2 cellular contexts compared by ENCODE assay signal in the genomic region with DNA sequence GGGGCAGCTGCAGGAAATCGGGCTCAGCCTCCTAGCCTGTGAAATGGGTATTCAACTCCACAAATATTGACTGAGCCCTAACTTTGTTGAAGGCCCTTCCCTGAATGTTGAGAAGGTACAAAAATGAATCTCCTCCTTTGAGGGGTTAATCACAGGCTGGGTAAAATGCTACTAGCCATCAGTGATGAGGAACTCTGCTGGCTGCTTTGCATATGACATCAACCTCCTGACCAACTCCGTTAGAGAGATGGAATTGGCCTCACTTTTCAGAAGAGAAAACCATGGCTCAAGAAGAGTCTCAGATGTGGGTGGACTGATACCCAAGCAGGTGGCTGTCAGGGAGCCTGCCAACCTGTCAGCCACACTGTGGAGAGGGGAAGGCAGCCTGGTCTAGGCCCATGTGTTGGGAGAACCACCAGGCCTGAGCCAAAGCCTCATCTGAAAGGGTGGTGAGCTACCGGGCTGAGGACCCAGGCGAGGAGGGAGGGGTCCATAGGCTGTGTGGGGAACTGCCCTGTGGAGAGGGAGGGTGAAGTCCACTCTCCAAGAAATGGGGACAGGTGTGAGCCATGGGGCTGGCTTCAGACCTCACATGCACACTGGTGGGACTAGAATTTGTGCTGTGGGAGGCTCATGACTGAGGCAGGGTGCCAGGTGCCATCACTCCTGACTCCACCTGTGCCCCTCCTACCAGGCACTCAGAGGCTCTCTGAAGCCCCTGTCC.
TF ChIP-seq lines count a peak whose summit lies in the region.

No MANE protein-coding gene starts in this region.

TF ChIP-seq in A549, 52 proteins besides CTCF, POLR2A, EP300 and RAD21 (continued from another document):
- TF ChIP-seq RFX5 (IDR thresholded peaks at IDR 0.05) (no peak), TFCP2L1 (CRISPR knock-in tag; IDR thresholded peaks at IDR 0.05) (no peak), SREBF2 (IDR thresholded peaks at IDR 0.05) (no peak), NPAS2 (CRISPR knock-in tag; IDR thresholded peaks at IDR 0.05; ENCODE audit: borderline replicate concordance) (no peak)
- TF ChIP-seq, protein P1, sequence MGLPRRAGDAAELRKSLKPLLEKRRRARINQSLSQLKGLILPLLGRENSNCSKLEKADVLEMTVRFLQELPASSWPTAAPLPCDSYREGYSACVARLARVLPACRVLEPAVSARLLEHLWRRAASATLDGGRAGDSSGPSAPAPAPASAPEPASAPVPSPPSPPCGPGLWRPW (IDR thresholded peaks at IDR 0.05) = no peak
- TF ChIP-seq, protein P2, sequence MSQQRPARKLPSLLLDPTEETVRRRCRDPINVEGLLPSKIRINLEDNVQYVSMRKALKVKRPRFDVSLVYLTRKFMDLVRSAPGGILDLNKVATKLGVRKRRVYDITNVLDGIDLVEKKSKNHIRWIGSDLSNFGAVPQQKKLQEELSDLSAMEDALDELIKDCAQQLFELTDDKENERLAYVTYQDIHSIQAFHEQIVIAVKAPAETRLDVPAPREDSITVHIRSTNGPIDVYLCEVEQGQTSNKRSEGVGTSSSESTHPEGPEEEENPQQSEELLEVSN (IDR thresholded peaks at IDR 0.05; ENCODE audit: borderline replicate concordance, low read depth) = no peak
TF ChIP-seq in A549: peak in this region for 0.

TF ChIP-seq in WTC11, 78 proteins besides CTCF, POLR2A, EP300 and RAD21 (continued from another document):
- TF ChIP-seq, protein P3, sequence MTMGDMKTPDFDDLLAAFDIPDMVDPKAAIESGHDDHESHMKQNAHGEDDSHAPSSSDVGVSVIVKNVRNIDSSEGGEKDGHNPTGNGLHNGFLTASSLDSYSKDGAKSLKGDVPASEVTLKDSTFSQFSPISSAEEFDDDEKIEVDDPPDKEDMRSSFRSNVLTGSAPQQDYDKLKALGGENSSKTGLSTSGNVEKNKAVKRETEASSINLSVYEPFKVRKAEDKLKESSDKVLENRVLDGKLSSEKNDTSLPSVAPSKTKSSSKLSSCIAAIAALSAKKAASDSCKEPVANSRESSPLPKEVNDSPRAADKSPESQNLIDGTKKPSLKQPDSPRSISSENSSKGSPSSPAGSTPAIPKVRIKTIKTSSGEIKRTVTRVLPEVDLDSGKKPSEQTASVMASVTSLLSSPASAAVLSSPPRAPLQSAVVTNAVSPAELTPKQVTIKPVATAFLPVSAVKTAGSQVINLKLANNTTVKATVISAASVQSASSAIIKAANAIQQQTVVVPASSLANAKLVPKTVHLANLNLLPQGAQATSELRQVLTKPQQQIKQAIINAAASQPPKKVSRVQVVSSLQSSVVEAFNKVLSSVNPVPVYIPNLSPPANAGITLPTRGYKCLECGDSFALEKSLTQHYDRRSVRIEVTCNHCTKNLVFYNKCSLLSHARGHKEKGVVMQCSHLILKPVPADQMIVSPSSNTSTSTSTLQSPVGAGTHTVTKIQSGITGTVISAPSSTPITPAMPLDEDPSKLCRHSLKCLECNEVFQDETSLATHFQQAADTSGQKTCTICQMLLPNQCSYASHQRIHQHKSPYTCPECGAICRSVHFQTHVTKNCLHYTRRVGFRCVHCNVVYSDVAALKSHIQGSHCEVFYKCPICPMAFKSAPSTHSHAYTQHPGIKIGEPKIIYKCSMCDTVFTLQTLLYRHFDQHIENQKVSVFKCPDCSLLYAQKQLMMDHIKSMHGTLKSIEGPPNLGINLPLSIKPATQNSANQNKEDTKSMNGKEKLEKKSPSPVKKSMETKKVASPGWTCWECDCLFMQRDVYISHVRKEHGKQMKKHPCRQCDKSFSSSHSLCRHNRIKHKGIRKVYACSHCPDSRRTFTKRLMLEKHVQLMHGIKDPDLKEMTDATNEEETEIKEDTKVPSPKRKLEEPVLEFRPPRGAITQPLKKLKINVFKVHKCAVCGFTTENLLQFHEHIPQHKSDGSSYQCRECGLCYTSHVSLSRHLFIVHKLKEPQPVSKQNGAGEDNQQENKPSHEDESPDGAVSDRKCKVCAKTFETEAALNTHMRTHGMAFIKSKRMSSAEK (CRISPR knock-in tag; IDR thresholded peaks at IDR 0.05; ENCODE audit: borderline replicate concordance) = no peak
- no peak for TF ChIP-seq GRHL2 (CRISPR knock-in tag; IDR thresholded peaks at IDR 0.05; ENCODE audit: insufficient replicate concordance, severe bottlenecking)
- no peak for TF ChIP-seq KAT7 (CRISPR knock-in tag; IDR thresholded peaks at IDR 0.05; ENCODE audit: borderline replicate concordance)
- TF ChIP-seq, protein P4, sequence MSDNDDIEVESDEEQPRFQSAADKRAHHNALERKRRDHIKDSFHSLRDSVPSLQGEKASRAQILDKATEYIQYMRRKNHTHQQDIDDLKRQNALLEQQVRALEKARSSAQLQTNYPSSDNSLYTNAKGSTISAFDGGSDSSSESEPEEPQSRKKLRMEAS (CRISPR knock-in tag; IDR thresholded peaks at IDR 0.05) = no peak
